18 cellular contexts compared by ENCODE assay signal in genomic region chr10:3100856-3101640, GRCh38. TPM values are rescaled to one million over a fixed set of nuclear protein-coding genes. Genes with fewer than 3 reads are reported as not detected.
A peak's percentile ranks its signal among the peaks of the same experiment; 100 is the strongest.
DNase-seq lines count a peak whose midpoint lies in the region; ATAC-seq and TF ChIP-seq lines count a peak whose summit lies in the region.
"Had no signal": no experiment of that assay in that cellular context is flagged by ENCODE, and none has a peak within 500 bp of the region (broad histone marks: within the 10 kb centered on the region; RNA-seq: fewer than 3 reads in every experiment).

No MANE protein-coding gene starts in this region.

- H2AK9ac ChIP-seq in IMR-90 (replicated peaks; ENCODE audit: low read depth, low read length, poor library complexity): peak overlapping the region; percentile 63

- H3K18ac ChIP-seq in IMR-90 (ENCODE audit: low read depth, low read length) (no peak overlapping the region), neuronal stem cell (ENCODE audit: low read length) (no peak overlapping the region)

- in situ Hi-C loops in IMR-90 (cut with MboI; ENCODE audit: low sequenced_read_pairs): no loop called here

- DNase-seq in CD14-positive monocyte (ENCODE audit: low spot score) (peak; percentile 33), IMR-90 (no peak), chondrocyte (ENCODE audit: low spot score) (peak; percentile 91), neuronal stem cell (ENCODE audit: low spot score) (no peak), germinal center (ENCODE audit: low spot score) (no peak), NCI-H2107 (lab: John Stamatoyannopoulos, UW) (no peak)
- DNase-seq: GDM1, HCEC 1CT, Kasumi-1, MG63, NCI-H1048, NCI-H1436, NCI-H1930, NCI-H345, NCI-H524 treated with DMSO at 0.1 percent for 48 hours, PC-9, SJCRH30 had no signal

- H3K27me3 ChIP-seq in IMR-90 (ENCODE audit: control insufficient read depth, insufficient read depth, low read length) (no peaks in the 10 kb centered on the region), neuronal stem cell (ENCODE audit: control insufficient read depth in 3 of 3, insufficient read depth in 3 of 3, low read depth in 1 of 3, low read length in 3 of 3) (no peaks in the 10 kb centered on the region)
- H3K27me3 ChIP-seq: MG63, SJCRH30 had no signal

- no peak for ATAC-seq in IMR-90 (ENCODE audit: low read depth)
- no peak for ATAC-seq in GM19023 (IDR thresholded peaks at IDR 0.05; ENCODE audit: unreplicated experiment)

- H3K27ac ChIP-seq in IMR-90 (ENCODE audit: insufficient read depth, low read length) (peak overlapping the region; percentile 8; the same call in 1 of the 2 replicates), neuronal stem cell (replicated peaks; ENCODE audit: low read length) (no peak overlapping the region)
- H3K27ac ChIP-seq: PC-9, SJCRH30 had no signal

- H2AK5ac ChIP-seq in IMR-90 (ENCODE audit: low read depth, low read length) (peak overlapping the region; percentile 57; the same call in 1 of the 2 replicates), neuronal stem cell (ENCODE audit: low read depth, low read length) (no peak overlapping the region)

- H2BK120ac ChIP-seq in IMR-90 (ENCODE audit: low read depth, low read length): no peak overlapping the region
- H2BK120ac ChIP-seq in neuronal stem cell (ENCODE audit: low read depth, low read length): no peak overlapping the region

- H3K23ac ChIP-seq in IMR-90 (ENCODE audit: low read depth, low read length) (no peak overlapping the region), neuronal stem cell (ENCODE audit: low read depth, low read length, poor library complexity) (no peak overlapping the region)

- H3K4me1 Mint-ChIP-seq in CD14-positive monocyte (peaks cover 18% of the 10 kb centered on the region), chondrocyte (ENCODE audit: low read depth) (peaks cover 33% of the 10 kb centered on the region)

- peak overlapping the region in 1 of 7 donors; percentile 26 for H3K27ac Mint-ChIP-seq in CD14-positive monocyte
- H3K27ac Mint-ChIP-seq in chondrocyte (ENCODE audit: unreplicated experiment): peak overlapping the region; percentile 37

- H3K9me3 Mint-ChIP-seq in CD14-positive monocyte (no peaks in the 10 kb centered on the region), chondrocyte (ENCODE audit: low read depth) (no peaks in the 10 kb centered on the region)

- no peak overlapping the region for H2BK15ac ChIP-seq in IMR-90 (ENCODE audit: low read depth, low read length)
- no peak overlapping the region for H2BK15ac ChIP-seq in neuronal stem cell (ENCODE audit: low read length)

- H3K9ac ChIP-seq in IMR-90 (ENCODE audit: low read depth, low read length) (no peak overlapping the region), neuronal stem cell (ENCODE audit: low read depth, low read length, poor library complexity) (no peak overlapping the region)

- H3K4ac ChIP-seq in IMR-90 (ENCODE audit: low read depth, low read length) (peak overlapping the region; percentile 26; the same call in 1 of the 2 replicates), neuronal stem cell (ENCODE audit: low read length) (no peak overlapping the region)

- no peak for TF ChIP-seq POLR2A in IMR-90 (IDR thresholded peaks at IDR 0.05; ENCODE audit: low read depth, low read length)

- H4K5ac ChIP-seq in IMR-90 (ENCODE audit: low read depth, low read length): no peak overlapping the region; the same call in 1 of the 2 replicates

- dilution Hi-C loops in IMR-90 (cut with HindIII; ENCODE audit: low sequenced_read_pairs, unreplicated experiment): no loop called here

- H3K79me1 ChIP-seq in IMR-90 (ENCODE audit: low read depth in 1 of 2, low read length in 2 of 2): peaks cover 40 to 84% of the 10 kb centered on the region in 2 experiments
- H3K79me1 ChIP-seq in neuronal stem cell (ENCODE audit: low read depth, low read length): no peaks in the 10 kb centered on the region

- TF ChIP-seq RAD21 in IMR-90 (IDR thresholded peaks at IDR 0.05; ENCODE audit: low read length): no peak

- no peak overlapping the region for H3K4me3 ChIP-seq in IMR-90 (ENCODE audit: insufficient read depth, low read depth, low read length)
- H3K4me3 ChIP-seq in neuronal stem cell (ENCODE audit: low read length in 2 of 2): peak overlapping the region in 1 of 2 donors; percentile 11
- H3K4me3 ChIP-seq: MG63, PC-9, SJCRH30 had no signal

- H3K9me1 ChIP-seq in IMR-90 (ENCODE audit: insufficient read depth, low read length): peaks cover 33% of the 10 kb centered on the region

- no peak overlapping the region for H3K4me2 ChIP-seq in IMR-90 (ENCODE audit: low read depth, low read length)
- no peak overlapping the region for H3K4me2 ChIP-seq in neuronal stem cell (ENCODE audit: insufficient read depth, low read length, poor library complexity, severe bottlenecking)
- H3K4me2 ChIP-seq: PC-9 had no signal

- no TSS peak for BruUV-seq in IMR-90 (replicated peaks; lab: Mats Ljungman, UMichigan)

- H3K14ac ChIP-seq in IMR-90 (replicated peaks; ENCODE audit: low read depth, low read length): no peak overlapping the region
- peak overlapping the region; percentile 5 for H3K14ac ChIP-seq in neuronal stem cell (ENCODE audit: low read length)

- H4K91ac ChIP-seq in IMR-90 (ENCODE audit: insufficient read depth, low read depth, low read length) (no peak overlapping the region; the same call in 1 of the 2 replicates), neuronal stem cell (ENCODE audit: low read depth, low read length, poor library complexity) (no peak overlapping the region)

- POLR2A ChIA-PET in IMR-90 (lab: Charles Lee; ENCODE audit: unreplicated experiment): no interaction called here

- no peaks in the 10 kb centered on the region for H3K9me3 ChIP-seq in IMR-90 (ENCODE audit: control insufficient read depth, insufficient read depth, low read length)
- H3K9me3 ChIP-seq in neuronal stem cell (replicated peaks in 1 of 2; ENCODE audit: control insufficient read depth in 2 of 2, insufficient read depth in 1 of 2, low read depth in 1 of 2, low read length in 2 of 2): peaks cover 0 to 4% of the 10 kb centered on the region in 2 donors
- H3K9me3 ChIP-seq: MG63, SJCRH30 had no signal

- H4K20me1 ChIP-seq in IMR-90 (ENCODE audit: insufficient read depth, low read length): peaks cover 22% of the 10 kb centered on the region

- peak overlapping the region; percentile 34 for H2AFZ ChIP-seq in IMR-90 (replicated peaks; ENCODE audit: low read length, poor library complexity)
- no peak overlapping the region for H2AFZ ChIP-seq in neuronal stem cell (ENCODE audit: low read length)
- H2AFZ ChIP-seq: PC-9 had no signal

- CTCF ChIA-PET in IMR-90 (lab: Yijun Ruan, JAX): interaction anchor here (0.6 kb wide), 1 partner anchor 46 kb away, joined by 3 read pairs; no protein-coding TSS in a partner anchor

- TF ChIP-seq CTCF in CD14-positive monocyte (IDR thresholded peaks at IDR 0.05) (no peak), IMR-90 (conservative IDR thresholded peaks at IDR 0.05; ENCODE audit: low read depth, low read length) (no peak), chondrocyte (IDR thresholded peaks at IDR 0.05) (no peak)

- H3K56ac ChIP-seq in IMR-90 (ENCODE audit: extremely low read depth, insufficient read depth, low read length): no peak overlapping the region

- H3K36me3 ChIP-seq in IMR-90 (ENCODE audit: control insufficient read depth, insufficient read depth, low read length) (peaks cover 65% of the 10 kb centered on the region), neuronal stem cell (replicated peaks in 1 of 2; ENCODE audit: control insufficient read depth in 2 of 2, insufficient read depth in 2 of 2, low read length in 2 of 2) (peaks cover 0 to 19% of the 10 kb centered on the region in 2 donors)
- H3K36me3 ChIP-seq: SJCRH30 had no signal

- H3K4me1 ChIP-seq in IMR-90 (ENCODE audit: control insufficient read depth, insufficient read depth, low read length) (peaks cover 29% of the 10 kb centered on the region), neuronal stem cell (ENCODE audit: control insufficient read depth in 2 of 2, insufficient read depth in 1 of 2, low read depth in 1 of 2, low read length in 2 of 2) (peaks cover 1 to 2% of the 10 kb centered on the region in 2 donors)
- H3K4me1 ChIP-seq: SJCRH30 had no signal

- H2BK12ac ChIP-seq in neuronal stem cell (ENCODE audit: low read length): no peak overlapping the region

- no peak overlapping the region for H2BK20ac ChIP-seq in IMR-90 (ENCODE audit: low read depth, low read length)

- H4K8ac ChIP-seq in IMR-90 (ENCODE audit: low read depth in 2 of 2, low read length in 2 of 2): no peak overlapping the region
- no peak overlapping the region for H4K8ac ChIP-seq in neuronal stem cell (ENCODE audit: low read depth, low read length)

- H2BK5ac ChIP-seq in IMR-90 (ENCODE audit: low read depth, low read length, poor library complexity, severe bottlenecking): peak overlapping the region; percentile 43
- no peak overlapping the region for H2BK5ac ChIP-seq in neuronal stem cell (ENCODE audit: low read length)

- WGBS in IMR-90 (ENCODE audit: extremely low coverage in 2 of 2, insufficient read length in 1 of 2), 2 experiments: 100% methylated on average over 2 of the region's 31 CpGs; no CpG with 5 or more reads in 1 of the 2 experiments
- no CpG with 5 or more reads among the region's 31 CpGs for WGBS in neuronal stem cell (ENCODE audit: extremely low coverage in 2 of 2, insufficient read length in 2 of 2, insufficient replicate concordance in 1 of 2), 2 donors

- peaks cover 45 to 51% of the 10 kb centered on the region in 2 donors for H3K36me3 Mint-ChIP-seq in CD14-positive monocyte
- peaks cover 38% of the 10 kb centered on the region for H3K36me3 Mint-ChIP-seq in chondrocyte (ENCODE audit: low read depth)

- no peak overlapping the region for H3K4me3 Mint-ChIP-seq in CD14-positive monocyte
- no peak overlapping the region for H3K4me3 Mint-ChIP-seq in chondrocyte (ENCODE audit: unreplicated experiment)

- intact Hi-C loops in CD14-positive monocyte (cut with micrococcal nuclease): no loop called here
- intact Hi-C loops in IMR-90 (cut with micrococcal nuclease): no loop called here

- no peaks in the 10 kb centered on the region for H3K27me3 Mint-ChIP-seq in CD14-positive monocyte (ENCODE audit: low read depth in 3 of 3)
- no peaks in the 10 kb centered on the region for H3K27me3 Mint-ChIP-seq in chondrocyte (ENCODE audit: low read depth)

TF ChIP-seq in IMR-90, 13 proteins besides CTCF, POLR2A, EP300 and RAD21 (continues in another document):
- TF ChIP-seq MXI1 (IDR thresholded peaks at IDR 0.05; ENCODE audit: borderline replicate concordance, low read depth, low read length) (no peak), RCOR1 (IDR thresholded peaks at IDR 0.05; ENCODE audit: insufficient replicate concordance, low read length) (no peak), NFE2L2 (IDR thresholded peaks at IDR 0.05; ENCODE audit: low read depth, low read length) (no peak), CEBPB (IDR thresholded peaks at IDR 0.05; ENCODE audit: low read depth, low read length) (no peak), CHD1 (IDR thresholded peaks at IDR 0.05; ENCODE audit: low read depth, low read length) (no peak)

RNA-seq across cellular contexts. Expression of gene PFKP, which starts 33.7 kb away (rescaled TPM):
- 1 to 10 TPM; 6.5 to 8.1 TPM for polyA plus RNA-seq in CD14-positive monocyte
- 281 and 294 TPM in 2 replicates for total RNA-seq in IMR-90 (2012; rRNA removed)
- polyA plus RNA-seq in IMR-90 (2012; rRNA removed): 223 and 249 TPM in 2 replicates
- 173 and 244 TPM in 2 replicates for polyA plus RNA-seq in IMR-90 (2012; cell fraction: cytosol; rRNA removed)
- polyA plus RNA-seq in IMR-90 (2012; cell fraction: nucleus; rRNA removed; ENCODE audit: low replicate concordance): 276 and 335 TPM in 2 replicates
- 151 to 188 TPM (median 182 TPM) in 3 replicates for total RNA-seq in chondrocyte
- polyA plus RNA-seq in neuronal stem cell (2013, experiment 1 of 2): 21.1 TPM
- polyA plus RNA-seq in neuronal stem cell (2013, experiment 2 of 2): 21.1 TPM

Comparison
In these comparisons a context has a peak if more than half of its experiments do, and no peak if none do; other contexts are left out.
1. DNase-seq: peak in CD14-positive monocyte (single experiment) and chondrocyte (single experiment); none in IMR-90 (single experiment), neuronal stem cell (single experiment), germinal center (single experiment) and NCI-H2107 (single experiment).